Comparison of ENCODE assay signal across 9 cellular contexts in the genomic region with DNA sequence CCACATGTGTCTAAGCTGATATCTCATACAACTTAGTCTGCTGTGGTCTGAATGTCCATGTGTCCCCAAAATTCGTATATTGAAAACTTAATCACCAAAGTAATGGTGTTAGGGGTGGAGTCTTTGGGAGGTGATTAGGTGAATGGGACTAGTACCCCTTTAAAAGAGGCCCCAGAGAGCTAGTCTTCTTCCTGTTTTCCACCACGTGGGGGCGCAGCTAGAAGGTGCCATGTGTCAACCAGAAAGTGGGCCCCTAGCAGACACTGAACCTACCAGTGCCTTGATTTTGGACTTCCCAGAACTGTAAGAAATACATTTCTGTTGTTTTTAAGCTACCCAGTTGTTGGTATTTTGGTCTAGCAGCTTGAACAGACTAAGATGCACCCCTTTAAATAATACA.
DNase-seq lines count a peak whose midpoint lies in the region; ATAC-seq and TF ChIP-seq lines count a peak whose summit lies in the region.
"Had no signal": no experiment of that assay in that cellular context is flagged by ENCODE, and none has a peak within 500 bp of the region (broad histone marks: within the 10 kb centered on the region; RNA-seq: fewer than 3 reads in every experiment).

No MANE protein-coding gene starts in this region.

- no peak overlapping the region for H3K27ac Mint-ChIP-seq in stimulated activated effector memory CD8-positive, alpha-beta T cell treated with anti-CD3 and anti-CD28 coated beads, Interleukin-12 subunit alpha, Interleukin-12 subunit beta, amount 100 ng/mL, for 72 hours

- H3K79me2 ChIP-seq in DOHH2 (ENCODE audit: control insufficient read depth, low read length), result no peaks in the 10 kb centered on the region
- H3K79me2 ChIP-seq: parathyroid adenoma had no signal

- in situ Hi-C loops in SK-MEL-5 (cut with HindIII; ENCODE audit: low pct_unique_long_range_greater_than_20kb, low sequenced_read_pairs), result no loop called here

- ATAC-seq in stimulated activated effector memory CD8-positive, alpha-beta T cell treated with anti-CD3 and anti-CD28 coated beads, Interleukin-12 subunit alpha, Interleukin-12 subunit beta, amount 100 ng/mL, for 72 hours, result peak; percentile 49
- ATAC-seq in GM18867 (IDR thresholded peaks at IDR 0.05; ENCODE audit: unreplicated experiment), result no peak
- no peak for ATAC-seq in HG03442 (IDR thresholded peaks at IDR 0.05; ENCODE audit: unreplicated experiment)

- no peaks in the 10 kb centered on the region for H3F3A ChIP-seq in DOHH2 (ENCODE audit: control insufficient read depth, insufficient read depth)

- no peaks in the 10 kb centered on the region for H3K9me2 ChIP-seq in DOHH2 (replicated peaks; ENCODE audit: control insufficient read depth, low read length)

- TF ChIP-seq CTCF in DOHH2 (IDR thresholded peaks at IDR 0.05; ENCODE audit: low read depth, low read length, poor library complexity, severe bottlenecking) (peak; percentile 85), fibroblast of villous mesenchyme (IDR thresholded peaks at IDR 0.05; ENCODE audit: insufficient read depth, low read depth, low read length) (peak; percentile 75)

- no peak overlapping the region for H3K27ac ChIP-seq in DOHH2 (ENCODE audit: low read depth, low read length)
- H3K27ac ChIP-seq: parathyroid adenoma had no signal

- H3K4me3 ChIP-seq in DOHH2 (ENCODE audit: low read length) (no peak overlapping the region), fibroblast of villous mesenchyme (ENCODE audit: low read depth, low read length) (no peak overlapping the region)

- no peak overlapping the region for H3K4me2 ChIP-seq in DOHH2 (ENCODE audit: low read length)

- peaks cover 8% of the 10 kb centered on the region for H3K9me3 Mint-ChIP-seq in stimulated activated effector memory CD8-positive, alpha-beta T cell treated with anti-CD3 and anti-CD28 coated beads, Interleukin-12 subunit alpha, Interleukin-12 subunit beta, amount 100 ng/mL, for 72 hours

- H3K4me1 ChIP-seq in DOHH2 (ENCODE audit: control insufficient read depth, low read length), result no peaks in the 10 kb centered on the region
- H3K4me1 ChIP-seq: parathyroid adenoma had no signal

- H3K4me1 Mint-ChIP-seq in stimulated activated effector memory CD8-positive, alpha-beta T cell treated with anti-CD3 and anti-CD28 coated beads, Interleukin-12 subunit alpha, Interleukin-12 subunit beta, amount 100 ng/mL, for 72 hours, result no peaks in the 10 kb centered on the region

- no peak overlapping the region for H3K4me3 Mint-ChIP-seq in stimulated activated effector memory CD8-positive, alpha-beta T cell treated with anti-CD3 and anti-CD28 coated beads, Interleukin-12 subunit alpha, Interleukin-12 subunit beta, amount 100 ng/mL, for 72 hours

- no peaks in the 10 kb centered on the region for H3K36me3 Mint-ChIP-seq in stimulated activated effector memory CD8-positive, alpha-beta T cell treated with anti-CD3 and anti-CD28 coated beads, Interleukin-12 subunit alpha, Interleukin-12 subunit beta, amount 100 ng/mL, for 72 hours

- H3K36me3 ChIP-seq in DOHH2 (ENCODE audit: control insufficient read depth, low read length), result no peaks in the 10 kb centered on the region

- DNase-seq in HCEC 1CT (peak; percentile 57), SK-MEL-5 (ENCODE audit: low read depth, low spot score) (peak; percentile 67), fibroblast of villous mesenchyme (ENCODE audit: low read depth) (peak; percentile 66), nucleus accumbens (lab: John Stamatoyannopoulos, UW) (no peak)
- DNase-seq in stimulated activated effector memory CD8-positive, alpha-beta T cell treated with anti-CD3 and anti-CD28 coated beads, Interleukin-12 subunit alpha, Interleukin-12 subunit beta, amount 100 ng/mL, for 72 hours (ENCODE audit: low spot score in 2 of 2), result peak; percentile 17 to 55

- H3K27me3 ChIP-seq in DOHH2 (ENCODE audit: control insufficient read depth, low read length), result peaks cover 3% of the 10 kb centered on the region; the same call in 1 of the 2 replicates

- no peaks in the 10 kb centered on the region for H4K20me1 ChIP-seq in DOHH2 (ENCODE audit: control insufficient read depth, insufficient read depth, low read depth, low read length)

- peaks cover 18% of the 10 kb centered on the region for H3K9me3 ChIP-seq in DOHH2 (ENCODE audit: control insufficient read depth, insufficient read depth, low read length)

Comparison
In these comparisons a context has a peak if more than half of its experiments do, and no peak if none do; other contexts are left out.
1. DNase-seq: peak in HCEC 1CT (single experiment), SK-MEL-5 (single experiment), fibroblast of villous mesenchyme (single experiment) and stimulated activated effector memory CD8-positive, alpha-beta T cell treated with anti-CD3 and anti-CD28 coated beads, Interleukin-12 subunit alpha, Interleukin-12 subunit beta, amount 100 ng/mL, for 72 hours (2 of 2); none in nucleus accumbens (0 of 56).